1 cellular context compared by ENCODE assay signal in the genomic region with DNA sequence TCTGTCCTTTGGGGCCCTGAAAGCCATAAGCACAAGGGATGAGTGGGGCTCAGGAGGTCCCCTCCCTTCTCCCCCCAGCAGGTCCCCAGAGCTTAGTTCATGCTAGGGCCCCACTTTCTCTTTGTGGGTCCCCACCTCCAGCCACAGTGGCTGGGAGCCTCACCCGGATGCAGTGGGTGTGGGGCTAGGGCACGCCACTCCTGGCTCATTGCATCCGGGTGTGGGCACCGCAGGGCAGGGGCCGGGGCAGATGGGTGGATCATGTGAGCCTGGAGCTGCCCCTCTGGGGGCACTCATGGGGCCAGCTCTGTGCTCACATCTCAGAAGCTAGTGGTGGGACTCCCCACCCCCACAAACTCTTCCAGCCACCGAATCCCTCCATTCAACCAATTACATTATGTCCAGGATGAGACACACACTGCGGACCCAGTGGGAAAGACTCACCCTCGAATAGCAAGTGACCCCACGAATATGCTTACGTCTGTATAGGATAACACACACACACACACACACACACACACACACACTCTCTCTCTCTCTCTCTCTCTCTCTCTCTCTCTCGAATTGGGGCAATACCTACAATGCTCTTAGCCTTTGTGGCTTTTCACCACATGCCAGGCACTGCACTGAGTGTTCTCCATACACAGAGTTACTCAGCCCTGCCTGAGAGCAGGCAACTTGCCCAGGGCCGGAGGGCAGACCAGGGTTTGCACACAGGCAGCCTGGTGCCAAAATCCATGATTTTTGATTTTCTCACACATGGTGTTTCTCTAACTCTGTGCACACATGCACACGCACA.
TF ChIP-seq lines count a peak whose summit lies in the region.

No MANE protein-coding gene starts in this region.

TF ChIP-seq in SK-N-SH, 30 proteins besides CTCF, POLR2A, EP300 and RAD21 (continued from another document):
- TF ChIP-seq USF2 (IDR thresholded peaks at IDR 0.05; ENCODE audit: borderline replicate concordance, low read depth, low read length) (no peak), POLR2AphosphoS5 (IDR thresholded peaks at IDR 0.05; ENCODE audit: low read depth, low read length) (no peak), TCF12 (IDR thresholded peaks at IDR 0.05) (no peak), TEAD4 (IDR thresholded peaks at IDR 0.05; ENCODE audit: borderline replicate concordance, insufficient read depth) (no peak), FOXM1 (IDR thresholded peaks at IDR 0.05; ENCODE audit: low read depth) (no peak), MEF2A (IDR thresholded peaks at IDR 0.05; ENCODE audit: borderline replicate concordance, low read depth) (no peak), TAF1 (IDR thresholded peaks at IDR 0.05; ENCODE audit: borderline replicate concordance, low read depth, low read length) (no peak), FOXJ3 (CRISPR knock-in tag; IDR thresholded peaks at IDR 0.05) (no peak)
- TF ChIP-seq, protein P1, sequence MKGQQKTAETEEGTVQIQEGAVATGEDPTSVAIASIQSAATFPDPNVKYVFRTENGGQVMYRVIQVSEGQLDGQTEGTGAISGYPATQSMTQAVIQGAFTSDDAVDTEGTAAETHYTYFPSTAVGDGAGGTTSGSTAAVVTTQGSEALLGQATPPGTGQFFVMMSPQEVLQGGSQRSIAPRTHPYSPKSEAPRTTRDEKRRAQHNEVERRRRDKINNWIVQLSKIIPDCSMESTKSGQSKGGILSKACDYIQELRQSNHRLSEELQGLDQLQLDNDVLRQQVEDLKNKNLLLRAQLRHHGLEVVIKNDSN (IDR thresholded peaks at IDR 0.05; ENCODE audit: borderline replicate concordance, low read depth) = no peak
- TF ChIP-seq, protein P2, sequence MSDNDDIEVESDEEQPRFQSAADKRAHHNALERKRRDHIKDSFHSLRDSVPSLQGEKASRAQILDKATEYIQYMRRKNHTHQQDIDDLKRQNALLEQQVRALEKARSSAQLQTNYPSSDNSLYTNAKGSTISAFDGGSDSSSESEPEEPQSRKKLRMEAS (IDR thresholded peaks at IDR 0.05; ENCODE audit: low read depth) = no peak
- TF ChIP-seq, protein P3, sequence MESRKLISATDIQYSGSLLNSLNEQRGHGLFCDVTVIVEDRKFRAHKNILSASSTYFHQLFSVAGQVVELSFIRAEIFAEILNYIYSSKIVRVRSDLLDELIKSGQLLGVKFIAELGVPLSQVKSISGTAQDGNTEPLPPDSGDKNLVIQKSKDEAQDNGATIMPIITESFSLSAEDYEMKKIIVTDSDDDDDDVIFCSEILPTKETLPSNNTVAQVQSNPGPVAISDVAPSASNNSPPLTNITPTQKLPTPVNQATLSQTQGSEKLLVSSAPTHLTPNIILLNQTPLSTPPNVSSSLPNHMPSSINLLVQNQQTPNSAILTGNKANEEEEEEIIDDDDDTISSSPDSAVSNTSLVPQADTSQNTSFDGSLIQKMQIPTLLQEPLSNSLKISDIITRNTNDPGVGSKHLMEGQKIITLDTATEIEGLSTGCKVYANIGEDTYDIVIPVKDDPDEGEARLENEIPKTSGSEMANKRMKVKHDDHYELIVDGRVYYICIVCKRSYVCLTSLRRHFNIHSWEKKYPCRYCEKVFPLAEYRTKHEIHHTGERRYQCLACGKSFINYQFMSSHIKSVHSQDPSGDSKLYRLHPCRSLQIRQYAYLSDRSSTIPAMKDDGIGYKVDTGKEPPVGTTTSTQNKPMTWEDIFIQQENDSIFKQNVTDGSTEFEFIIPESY (IDR thresholded peaks at IDR 0.05; ENCODE audit: borderline replicate concordance, low read depth) = no peak
- TF ChIP-seq, protein P4, sequence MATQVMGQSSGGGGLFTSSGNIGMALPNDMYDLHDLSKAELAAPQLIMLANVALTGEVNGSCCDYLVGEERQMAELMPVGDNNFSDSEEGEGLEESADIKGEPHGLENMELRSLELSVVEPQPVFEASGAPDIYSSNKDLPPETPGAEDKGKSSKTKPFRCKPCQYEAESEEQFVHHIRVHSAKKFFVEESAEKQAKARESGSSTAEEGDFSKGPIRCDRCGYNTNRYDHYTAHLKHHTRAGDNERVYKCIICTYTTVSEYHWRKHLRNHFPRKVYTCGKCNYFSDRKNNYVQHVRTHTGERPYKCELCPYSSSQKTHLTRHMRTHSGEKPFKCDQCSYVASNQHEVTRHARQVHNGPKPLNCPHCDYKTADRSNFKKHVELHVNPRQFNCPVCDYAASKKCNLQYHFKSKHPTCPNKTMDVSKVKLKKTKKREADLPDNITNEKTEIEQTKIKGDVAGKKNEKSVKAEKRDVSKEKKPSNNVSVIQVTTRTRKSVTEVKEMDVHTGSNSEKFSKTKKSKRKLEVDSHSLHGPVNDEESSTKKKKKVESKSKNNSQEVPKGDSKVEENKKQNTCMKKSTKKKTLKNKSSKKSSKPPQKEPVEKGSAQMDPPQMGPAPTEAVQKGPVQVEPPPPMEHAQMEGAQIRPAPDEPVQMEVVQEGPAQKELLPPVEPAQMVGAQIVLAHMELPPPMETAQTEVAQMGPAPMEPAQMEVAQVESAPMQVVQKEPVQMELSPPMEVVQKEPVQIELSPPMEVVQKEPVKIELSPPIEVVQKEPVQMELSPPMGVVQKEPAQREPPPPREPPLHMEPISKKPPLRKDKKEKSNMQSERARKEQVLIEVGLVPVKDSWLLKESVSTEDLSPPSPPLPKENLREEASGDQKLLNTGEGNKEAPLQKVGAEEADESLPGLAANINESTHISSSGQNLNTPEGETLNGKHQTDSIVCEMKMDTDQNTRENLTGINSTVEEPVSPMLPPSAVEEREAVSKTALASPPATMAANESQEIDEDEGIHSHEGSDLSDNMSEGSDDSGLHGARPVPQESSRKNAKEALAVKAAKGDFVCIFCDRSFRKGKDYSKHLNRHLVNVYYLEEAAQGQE (IDR thresholded peaks at IDR 0.05; ENCODE audit: low read depth, low read length) = no peak
